Comparison of ENCODE assay signal across 8 cellular contexts in genomic region chr10:30456262-30456661, GRCh38. TPM values are rescaled to one million over a fixed set of nuclear protein-coding genes. Genes with fewer than 3 reads are reported as not detected.
DNase-seq lines count a peak whose midpoint lies in the region; ATAC-seq and TF ChIP-seq lines count a peak whose summit lies in the region.

No MANE protein-coding gene starts in this region.

- H3K27me3 ChIP-seq in spleen (replicated peaks in 1 of 7) = no peaks in the 10 kb centered on the region

- DNase-seq in AML-193 (lab: John Stamatoyannopoulos, UW) = peak; percentile 82 to 87
- no peak for DNase-seq in activated naive CD8-positive, alpha-beta T cell treated with anti-CD3 and anti-CD28 coated beads, Interleukin-2, amount 50 U/mL, for 24 hours
- peak; percentile 88 for DNase-seq in spleen
- no peak for DNase-seq in NCI-H1092 treated with DMSO at 0.1 percent for 48 hours (lab: John Stamatoyannopoulos, UW)
- no peak for DNase-seq in GM19240 (ENCODE audit: insufficient read length, low spot score)
- no peak for DNase-seq in NCI-H748 (lab: John Stamatoyannopoulos, UW; ENCODE audit: unreplicated experiment)

- H3K27ac ChIP-seq in spleen = peak overlapping the region; percentile 63 to 88 (median 81)

- ATAC-seq in GM19351 (IDR thresholded peaks at IDR 0.05; ENCODE audit: unreplicated experiment) (peak; percentile 91), HG03457 (IDR thresholded peaks at IDR 0.05; ENCODE audit: unreplicated experiment) (peak; percentile 62)
- ATAC-seq in activated naive CD8-positive, alpha-beta T cell treated with anti-CD3 and anti-CD28 coated beads, Interleukin-2, amount 50 U/mL, for 24 hours = no peak

- H3K9me3 Mint-ChIP-seq in activated naive CD8-positive, alpha-beta T cell treated with anti-CD3 and anti-CD28 coated beads, Interleukin-2, amount 50 U/mL, for 24 hours = no peaks in the 10 kb centered on the region

- peaks cover 25 to 84% (median 66%) of the 10 kb centered on the region in 6 donors for H3K4me1 ChIP-seq in spleen

- TF ChIP-seq CTCF in spleen (IDR thresholded peaks at IDR 0.05 in 8 of 11, conservative IDR thresholded peaks at IDR 0.05 in 3 of 11) = no peak

- peak overlapping the region in 5 of 8 donors; percentile 3 to 46 (median 17) for H3K4me3 ChIP-seq in spleen

- WGBS in spleen, 5 donors = 4 to 16% (median 13%) methylated on average over 4 of the region's 4 CpGs

- TF ChIP-seq POLR2A in spleen (IDR thresholded peaks at IDR 0.05) = no peak

- H3K27ac Mint-ChIP-seq in activated naive CD8-positive, alpha-beta T cell treated with anti-CD3 and anti-CD28 coated beads, Interleukin-2, amount 50 U/mL, for 24 hours = peak overlapping the region; percentile 46

- H3K4me1 Mint-ChIP-seq in activated naive CD8-positive, alpha-beta T cell treated with anti-CD3 and anti-CD28 coated beads, Interleukin-2, amount 50 U/mL, for 24 hours = peaks cover 19% of the 10 kb centered on the region

- peaks cover 5 to 95% (median 62%) of the 10 kb centered on the region in 6 donors for H3K36me3 ChIP-seq in spleen

- H3K36me3 Mint-ChIP-seq in activated naive CD8-positive, alpha-beta T cell treated with anti-CD3 and anti-CD28 coated beads, Interleukin-2, amount 50 U/mL, for 24 hours (ENCODE audit: low read depth) = peaks cover 30% of the 10 kb centered on the region

- H3K27me3 Mint-ChIP-seq in activated naive CD8-positive, alpha-beta T cell treated with anti-CD3 and anti-CD28 coated beads, Interleukin-2, amount 50 U/mL, for 24 hours = no peaks in the 10 kb centered on the region

- no peak overlapping the region for H3K4me3 Mint-ChIP-seq in activated naive CD8-positive, alpha-beta T cell treated with anti-CD3 and anti-CD28 coated beads, Interleukin-2, amount 50 U/mL, for 24 hours

- no peaks in the 10 kb centered on the region for H3K9me3 ChIP-seq in spleen

- intact Hi-C loops in spleen (cut with DNase I; ENCODE audit: low total_unique reads) = no loop called here

RNA-seq across cellular contexts. Expression of gene MAP3K8, which starts 22.3 kb away (rescaled TPM):
- 10 to 100 TPM; 36.2 to 84.3 (median 61.8) TPM for total RNA-seq in spleen
- polyA plus RNA-seq in spleen = 10 to 100 TPM; 24.8 to 38.1 (median 28.5) TPM

Comparison
In these comparisons a context has a peak if more than half of its experiments do, and no peak if none do; other contexts are left out.
1. DNase-seq: peak in AML-193 (2 of 2) and spleen (single experiment); none in activated naive CD8-positive, alpha-beta T cell treated with anti-CD3 and anti-CD28 coated beads, Interleukin-2, amount 50 U/mL, for 24 hours (single experiment), NCI-H1092 treated with DMSO at 0.1 percent for 48 hours (single experiment), GM19240 (single experiment) and NCI-H748 (single experiment).